15 cellular contexts compared by ENCODE assay signal in genomic region chr4:152943673-152944072, GRCh38. TPM values are rescaled to one million over a fixed set of nuclear protein-coding genes. Genes with fewer than 3 reads are reported as not detected.
DNase-seq lines count a peak whose midpoint lies in the region; ATAC-seq, FAIRE-seq and TF ChIP-seq lines count a peak whose summit lies in the region.
"Had no signal": no experiment of that assay in that cellular context is flagged by ENCODE, and none has a peak within 500 bp of the region (broad histone marks: within the 10 kb centered on the region; RNA-seq: fewer than 3 reads in every experiment).

No MANE protein-coding gene starts in this region.

- H3K27me3 Mint-ChIP-seq in activated naive CD8-positive, alpha-beta T cell treated with anti-CD3 and anti-CD28 coated beads for 36 hours: peaks cover 22% of the 10 kb centered on the region

- H2BK120ac ChIP-seq in IMR-90 (ENCODE audit: low read depth, low read length): no peak overlapping the region

- no TSS peak for BruUV-seq in IMR-90 (replicated peaks; lab: Mats Ljungman, UMichigan)

- CTCF ChIA-PET in IMR-90 (lab: Yijun Ruan, JAX): no interaction called here

- no peaks in the 10 kb centered on the region for H3K4me1 Mint-ChIP-seq in activated naive CD8-positive, alpha-beta T cell treated with anti-CD3 and anti-CD28 coated beads for 36 hours

- H3K4me1 ChIP-seq in IMR-90 (ENCODE audit: control insufficient read depth, insufficient read depth, low read length) (no peaks in the 10 kb centered on the region), pancreas (no peaks in the 10 kb centered on the region)
- H3K4me1 ChIP-seq: SJSA1 had no signal

- H4K5ac ChIP-seq in IMR-90 (ENCODE audit: low read depth, low read length): no peak overlapping the region

- no peaks in the 10 kb centered on the region for H3K79me1 ChIP-seq in IMR-90 (ENCODE audit: low read depth in 1 of 2, low read length in 2 of 2)

- WGBS in IMR-90 (ENCODE audit: extremely low coverage in 2 of 2, insufficient read length in 1 of 2), 2 experiments: 83% methylated on average over 4 of the region's 6 CpGs; no CpG with 5 or more reads in 1 of the 2 experiments
- 83 to 92% methylated on average over 6 of the region's 6 CpGs for WGBS in pancreas, 2 donors

- H3K27me3 ChIP-seq in IMR-90 (ENCODE audit: control insufficient read depth, insufficient read depth, low read length) (peaks cover 24% of the 10 kb centered on the region), pancreas (no peaks in the 10 kb centered on the region)

- no peak overlapping the region for H3K56ac ChIP-seq in IMR-90 (ENCODE audit: extremely low read depth, insufficient read depth, low read length)

- H2AK9ac ChIP-seq in IMR-90 (replicated peaks; ENCODE audit: low read depth, low read length, poor library complexity): no peak overlapping the region

- no peak overlapping the region for H2AFZ ChIP-seq in IMR-90 (replicated peaks; ENCODE audit: low read length, poor library complexity)

- H2BK15ac ChIP-seq in IMR-90 (ENCODE audit: low read depth, low read length): no peak overlapping the region

- TF ChIP-seq POLR2A in IMR-90 (IDR thresholded peaks at IDR 0.05; ENCODE audit: low read depth, low read length): no peak

- H3K4me3 ChIP-seq in IMR-90 (ENCODE audit: insufficient read depth, low read depth, low read length) (no peak overlapping the region), fibroblast of villous mesenchyme (ENCODE audit: low read depth, low read length) (no peak overlapping the region), pancreas (no peak overlapping the region)
- H3K4me3 ChIP-seq: SJSA1 had no signal

- no peak overlapping the region for H3K4ac ChIP-seq in IMR-90 (ENCODE audit: low read depth, low read length)

- no peaks in the 10 kb centered on the region for H3K36me3 Mint-ChIP-seq in activated naive CD8-positive, alpha-beta T cell treated with anti-CD3 and anti-CD28 coated beads for 36 hours

- TF ChIP-seq CTCF in IMR-90 (conservative IDR thresholded peaks at IDR 0.05; ENCODE audit: low read depth, low read length): no peak
- TF ChIP-seq CTCF in fibroblast of villous mesenchyme (IDR thresholded peaks at IDR 0.05; ENCODE audit: insufficient read depth, low read depth, low read length): no peak
- TF ChIP-seq CTCF in pancreas (IDR thresholded peaks at IDR 0.05): no peak
- TF ChIP-seq CTCF in GM13976 (IDR thresholded peaks at IDR 0.05; ENCODE audit: borderline replicate concordance, control extremely low read depth, extremely low read depth, insufficient read depth, missing control alignments): no peak

- dilution Hi-C loops in IMR-90 (cut with HindIII; ENCODE audit: low sequenced_read_pairs, unreplicated experiment): no loop called here

- H2BK20ac ChIP-seq in IMR-90 (ENCODE audit: low read depth, low read length): no peak overlapping the region

- H2BK5ac ChIP-seq in IMR-90 (ENCODE audit: low read depth, low read length, poor library complexity, severe bottlenecking): no peak overlapping the region

- no peak for TF ChIP-seq RAD21 in IMR-90 (IDR thresholded peaks at IDR 0.05; ENCODE audit: low read length)

- H3K9me3 ChIP-seq in IMR-90 (ENCODE audit: control insufficient read depth, insufficient read depth, low read length) (0 out of 2 replicates have a peak, but pooled peaks cover 1% of the 10 kb centered on the region), pancreas (no peaks in the 10 kb centered on the region)
- H3K9me3 ChIP-seq: SJSA1 had no signal

- POLR2A ChIA-PET in IMR-90 (lab: Charles Lee; ENCODE audit: unreplicated experiment): interaction anchor here (0.6 kb wide), 1 partner anchor 13 kb away, joined by 18 read pairs; no protein-coding TSS in a partner anchor

- H4K8ac ChIP-seq in IMR-90 (ENCODE audit: low read depth in 2 of 2, low read length in 2 of 2): no peak overlapping the region

- FAIRE-seq in pancreas (lab: Jason Lieb, UNC): no peak

- H3K36me3 ChIP-seq in IMR-90 (ENCODE audit: control insufficient read depth, insufficient read depth, low read length) (no peaks in the 10 kb centered on the region), pancreas (no peaks in the 10 kb centered on the region)
- H3K36me3 ChIP-seq: SJSA1 had no signal

- no peaks in the 10 kb centered on the region for H3K9me1 ChIP-seq in IMR-90 (ENCODE audit: insufficient read depth, low read length)

- H3K27ac ChIP-seq in IMR-90 (ENCODE audit: insufficient read depth, low read length) (no peak overlapping the region), pancreas (no peak overlapping the region)
- H3K27ac ChIP-seq: SJSA1 had no signal

- H3K9ac ChIP-seq in IMR-90 (ENCODE audit: low read depth, low read length): no peak overlapping the region

- no peak overlapping the region for H3K27ac Mint-ChIP-seq in activated naive CD8-positive, alpha-beta T cell treated with anti-CD3 and anti-CD28 coated beads for 36 hours
- H3K27ac Mint-ChIP-seq: activated T-cell treated with anti-CD3 and anti-CD28 coated beads, Interleukin-2, amount 50 U/mL, for 24 hours; dendritic cell treated with granulocyte-macrophage colony-stimulating factor and Interleukin-4, amounts not matched to agents 40 ng/mL and 50 ng/mL, for 4 days had no signal

- no peak overlapping the region for H3K14ac ChIP-seq in IMR-90 (replicated peaks; ENCODE audit: low read depth, low read length)

- no peaks in the 10 kb centered on the region for H4K20me1 ChIP-seq in IMR-90 (ENCODE audit: insufficient read depth, low read length)

- no peaks in the 10 kb centered on the region for H3K9me3 Mint-ChIP-seq in activated naive CD8-positive, alpha-beta T cell treated with anti-CD3 and anti-CD28 coated beads for 36 hours
- H3K9me3 Mint-ChIP-seq: activated T-cell treated with anti-CD3 and anti-CD28 coated beads, Interleukin-2, amount 50 U/mL, for 24 hours; dendritic cell treated with granulocyte-macrophage colony-stimulating factor and Interleukin-4, amounts not matched to agents 40 ng/mL and 50 ng/mL, for 4 days had no signal

- H3K23ac ChIP-seq in IMR-90 (ENCODE audit: low read depth, low read length): no peak overlapping the region

- no peak overlapping the region for H3K4me3 Mint-ChIP-seq in activated naive CD8-positive, alpha-beta T cell treated with anti-CD3 and anti-CD28 coated beads for 36 hours
- H3K4me3 Mint-ChIP-seq: activated T-cell treated with anti-CD3 and anti-CD28 coated beads, Interleukin-2, amount 50 U/mL, for 24 hours; dendritic cell treated with granulocyte-macrophage colony-stimulating factor and Interleukin-4, amounts not matched to agents 40 ng/mL and 50 ng/mL, for 4 days had no signal

- no peak overlapping the region for H2AK5ac ChIP-seq in IMR-90 (ENCODE audit: low read depth, low read length)

- DNase-seq in AG08395 (ENCODE audit: low spot score) (peak; percentile 83), IMR-90 (peak; percentile 44), fibroblast of villous mesenchyme (ENCODE audit: low read depth) (peak; percentile 84), pancreas (no peak), cerebellum (ENCODE audit: low spot score) (no peak), GOT3 (lab: John Stamatoyannopoulos, UW) (no peak), GM13976 (ENCODE audit: low spot score) (no peak)
- DNase-seq in activated naive CD8-positive, alpha-beta T cell treated with anti-CD3 and anti-CD28 coated beads for 36 hours: no peak
- DNase-seq: activated CD4-positive, alpha-beta T cell treated with anti-CD3 and anti-CD28 coated beads, Interleukin-2, amount 50 U/mL, for 1 hour; activated T-cell treated with anti-CD3 and anti-CD28 coated beads, Interleukin-2, amount 50 U/mL, for 24 hours; H7; NCI-H1436 treated with DMSO at 0.1 percent for 48 hours; NCI-H446 treated with DMSO at 0.1 percent for 48 hours had no signal

- H4K91ac ChIP-seq in IMR-90 (ENCODE audit: insufficient read depth, low read depth, low read length): no peak overlapping the region

- H3K18ac ChIP-seq in IMR-90 (ENCODE audit: low read depth, low read length): no peak overlapping the region

- intact Hi-C loops in IMR-90 (cut with micrococcal nuclease) (loop anchor here (5.0 kb wide), 1 partner anchor 134 kb away; no protein-coding TSS in a partner anchor), pancreas (cut with DNase I) (no loop called here)

- in situ Hi-C loops in IMR-90 (cut with MboI; ENCODE audit: low sequenced_read_pairs) (no loop called here), GM13976 (cut with MboI; ENCODE audit: low sequenced_read_pairs, unreplicated experiment) (no loop called here)

- ATAC-seq in IMR-90 (ENCODE audit: low read depth) (no peak; the same call in 1 of the 2 replicates), pancreas (peak in 3 of 4 donors; percentile 21 to 44 (median 30))

- H3K4me2 ChIP-seq in IMR-90 (ENCODE audit: low read depth, low read length): no peak overlapping the region

TF ChIP-seq in IMR-90, 13 proteins besides CTCF, POLR2A, EP300 and RAD21 (continues in another document):
- no peak for TF ChIP-seq RFX5 (IDR thresholded peaks at IDR 0.05; ENCODE audit: low read depth, low read length)
- TF ChIP-seq SMC3 (IDR thresholded peaks at IDR 0.05; ENCODE audit: low read depth, low read length): no peak
- TF ChIP-seq CEBPB (IDR thresholded peaks at IDR 0.05; ENCODE audit: low read depth, low read length): no peak
- TF ChIP-seq CHD1 (IDR thresholded peaks at IDR 0.05; ENCODE audit: low read depth, low read length): no peak
- no peak for TF ChIP-seq FOS (IDR thresholded peaks at IDR 0.05; ENCODE audit: low read depth, low read length)
- no peak for TF ChIP-seq USF2 (IDR thresholded peaks at IDR 0.05; ENCODE audit: low read depth, low read length)

RNA-seq across cellular contexts. Expression of gene FHDC1, which starts 7.5 kb away (rescaled TPM):
- total RNA-seq in IMR-90 (2012; rRNA removed) (under 0.01 TPM in 2 replicates), fibroblast of villous mesenchyme (0.32 and 1.7 TPM in 2 replicates), pancreas (1 to 10 TPM in 3 of 6 donors, under 1 TPM in 3; 0.78 to 1.5 (median 1.0) TPM), cerebellum (4.0 TPM)
- polyA plus RNA-seq in IMR-90 (2012; rRNA removed) (0.09 and 0.10 TPM in 2 replicates), pancreas (1 to 10 TPM in 1 of 2 donors, under 1 TPM in 1; 0.68 to 1.2 TPM)
- 0.03 and 0.05 TPM in 2 replicates for polyA plus RNA-seq in IMR-90 (2012; cell fraction: cytosol; rRNA removed)
- polyA plus RNA-seq in IMR-90 (2012; cell fraction: nucleus; rRNA removed; ENCODE audit: low replicate concordance): 0.21 and 0.32 TPM in 2 replicates
- total RNA-seq in activated naive CD8-positive, alpha-beta T cell treated with anti-CD3 and anti-CD28 coated beads for 36 hours: under 1 TPM; 0.06 to 0.08 TPM

Comparison
In these comparisons a context has a peak if more than half of its experiments do, and no peak if none do; other contexts are left out.
1. DNase-seq: peak in AG08395 (single experiment), IMR-90 (single experiment) and fibroblast of villous mesenchyme (single experiment); none in pancreas (0 of 6), activated naive CD8-positive, alpha-beta T cell treated with anti-CD3 and anti-CD28 coated beads for 36 hours (single experiment), cerebellum (single experiment), GOT3 (single experiment) and GM13976 (single experiment).